ENCODE assay signal across 25 cellular contexts in the genomic region with DNA sequence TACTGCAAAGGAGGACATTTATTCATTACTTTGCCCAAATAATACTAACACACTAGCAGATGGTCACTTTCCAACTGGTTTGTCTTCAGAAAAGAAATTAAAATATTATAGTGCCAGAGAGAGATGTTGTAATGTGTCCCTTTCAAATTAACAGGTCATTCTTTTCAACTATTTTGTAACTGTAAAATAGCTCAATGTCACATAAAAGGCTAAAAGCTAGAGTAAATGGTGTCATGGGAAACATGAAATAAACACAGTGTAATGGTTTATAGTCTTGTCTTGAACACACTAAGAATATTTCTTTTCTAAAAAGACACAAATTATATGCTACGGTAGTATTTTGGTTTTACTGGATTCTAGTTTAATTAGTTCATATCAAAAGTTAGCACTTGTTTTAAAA.
"Had no signal": no experiment of that assay in that cellular context is flagged by ENCODE, and none has a peak within 500 bp of the region (broad histone marks: within the 10 kb centered on the region; RNA-seq: fewer than 3 reads in every experiment).

No MANE protein-coding gene starts in this region.

- H3K4me3 Mint-ChIP-seq: activated T-cell treated with anti-CD3 and anti-CD28 coated beads, Interleukin-2, amount 50 U/mL, for 24 hours; activated T-helper 17 cell treated with anti-CD3 and anti-CD28 coated beads, Interleukin-2, amount 50 U/mL, for 72 hours; effector memory CD8-positive, alpha-beta T cell; T-cell; T-helper 2 cell treated with Interferon-gamma antibody and Interleukin-4, amounts not matched to agents 5 μg/mL and 100 μg/mL, for 36 hours had no signal

- H3K27me3 ChIP-seq: adrenal gland, ascending aorta, colonic mucosa, heart right ventricle, spleen, upper lobe of right lung had no signal

- H3K36me3 Mint-ChIP-seq: activated naive CD4-positive, alpha-beta T cell treated with anti-CD3 and anti-CD28 coated beads, Interleukin-2, amount 50 U/mL, for 72 hours; T-cell had no signal

- H3K36me3 ChIP-seq: adrenal gland, ascending aorta, colonic mucosa, heart right ventricle, spleen, thoracic aorta, upper lobe of right lung had no signal

- H3K27me3 Mint-ChIP-seq: activated T-cell treated with anti-CD3 and anti-CD28 coated beads, Interleukin-2, amount 50 U/mL, for 24 hours; activated T-helper 17 cell treated with anti-CD3 and anti-CD28 coated beads, Interleukin-2, amount 50 U/mL, for 72 hours; effector memory CD8-positive, alpha-beta T cell; progenitor cell of endocrine pancreas; T-cell had no signal

- H3K9me3 ChIP-seq: ascending aorta, colonic mucosa, heart right ventricle, mucosa of descending colon, spleen, thoracic aorta, upper lobe of right lung had no signal

- H3K9me3 Mint-ChIP-seq: activated naive CD4-positive, alpha-beta T cell treated with anti-CD3 and anti-CD28 coated beads, Interleukin-2, amount 50 U/mL, for 72 hours; activated T-cell treated with anti-CD3 and anti-CD28 coated beads, Interleukin-2, amount 50 U/mL, for 24 hours; T-helper 2 cell treated with Interferon-gamma antibody and Interleukin-4, amounts not matched to agents 5 μg/mL and 100 μg/mL, for 36 hours had no signal

- H3K27ac ChIP-seq: ascending aorta, colonic mucosa, dorsolateral prefrontal cortex, epithelial cell of prostate, spleen, thoracic aorta, upper lobe of right lung had no signal

- H3K27ac Mint-ChIP-seq: activated naive CD4-positive, alpha-beta T cell treated with anti-CD3 and anti-CD28 coated beads, Interleukin-2, amount 50 U/mL, for 72 hours; activated T-cell treated with anti-CD3 and anti-CD28 coated beads, Interleukin-2, amount 50 U/mL, for 24 hours; activated T-helper 17 cell treated with anti-CD3 and anti-CD28 coated beads, Interleukin-2, amount 50 U/mL, for 72 hours; effector memory CD8-positive, alpha-beta T cell; progenitor cell of endocrine pancreas; T-cell; T-helper 2 cell treated with Interferon-gamma antibody and Interleukin-4, amounts not matched to agents 5 μg/mL and 100 μg/mL, for 36 hours had no signal

- DNase-seq: activated CD8-positive, alpha-beta memory T cell treated with anti-CD3 and anti-CD28 coated beads for 24 hours; activated CD8-positive, alpha-beta memory T cell treated with anti-CD3 and anti-CD28 coated beads, Interleukin-2, amount 50 U/mL, for 4 hours; activated T-cell treated with anti-CD3 and anti-CD28 coated beads, Interleukin-2, amount 50 U/mL, for 24 hours; adrenal gland; central memory CD4-positive, alpha-beta T cell; colonic mucosa; dorsolateral prefrontal cortex; effector memory CD8-positive, alpha-beta T cell; heart right ventricle; islet precursor cell; left cardiac atrium; mesenchymal stem cell; mucosa of descending colon; spleen; stimulated activated CD4-positive, alpha-beta T cell treated with anti-CD3 and anti-CD28 coated beads, Interleukin-4, amount 100 ng/mL, for 1 hour; stimulated activated naive CD4-positive, alpha-beta T cell; T-cell; upper lobe of right lung had no signal

- H3K4me1 Mint-ChIP-seq: activated T-helper 17 cell treated with anti-CD3 and anti-CD28 coated beads, Interleukin-2, amount 50 U/mL, for 72 hours; T-cell had no signal

- H3K4me3 ChIP-seq: adrenal gland, colonic mucosa, dorsolateral prefrontal cortex, mucosa of descending colon, spleen, thoracic aorta, upper lobe of right lung had no signal

- ATAC-seq: activated naive CD4-positive, alpha-beta T cell treated with anti-CD3 and anti-CD28 coated beads, Interleukin-2, amount 50 U/mL, for 72 hours; activated T-helper 17 cell treated with anti-CD3 and anti-CD28 coated beads, Interleukin-2, amount 50 U/mL, for 72 hours; effector memory CD8-positive, alpha-beta T cell; left cardiac atrium; mucosa of descending colon; T-cell; upper lobe of right lung had no signal
